In the genomic region with DNA sequence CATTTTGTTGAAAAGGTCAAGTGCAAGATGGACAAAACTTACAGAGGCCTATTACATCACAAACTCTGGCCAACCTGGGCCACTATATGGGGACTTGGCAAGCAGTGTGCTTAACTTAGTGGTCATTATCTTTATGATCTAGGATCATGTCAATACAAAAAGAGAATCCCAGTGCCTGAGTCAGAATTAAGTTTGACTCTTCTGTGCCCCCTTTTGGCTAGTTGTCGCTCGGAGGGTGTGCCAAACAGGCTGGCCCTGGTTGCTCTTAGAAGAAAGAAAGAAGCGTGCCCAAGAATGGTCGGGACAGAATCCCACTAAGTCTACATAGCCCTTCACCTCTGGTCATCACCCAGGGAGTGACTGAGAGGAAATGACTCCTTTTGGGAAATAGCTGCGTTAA, we compare ENCODE assay signal across 12 cellular contexts.
DNase-seq lines count a peak whose midpoint lies in the region; ATAC-seq and TF ChIP-seq lines count a peak whose summit lies in the region.
"Had no signal": no experiment of that assay in that cellular context is flagged by ENCODE, and none has a peak within 500 bp of the region (broad histone marks: within the 10 kb centered on the region; RNA-seq: fewer than 3 reads in every experiment).

No MANE protein-coding gene starts in this region.

- TF ChIP-seq CTCF in WERI-Rb-1 (IDR thresholded peaks at IDR 0.05; ENCODE audit: low read depth, low read length): peak; percentile 34; the same call in 1 of the 2 replicates
- peak; percentile 28 for TF ChIP-seq CTCF in epithelial cell of esophagus (IDR thresholded peaks at IDR 0.05; ENCODE audit: insufficient read depth, low read depth, low read length, missing control alignments)
- TF ChIP-seq CTCF in transverse colon (IDR thresholded peaks at IDR 0.05): peak in 1 of 5 experiments; percentile 12
- TF ChIP-seq CTCF in dorsolateral prefrontal cortex (IDR thresholded peaks at IDR 0.05 in 54 of 56, conservative IDR thresholded peaks at IDR 0.05 in 2 of 56; ENCODE audit: low read depth in 1 of 56, partially characterized antibody in 56 of 56): peak in 5 of 56 donors; percentile 11 to 27 (median 19)

- in situ Hi-C loops in transverse colon (cut with MboI; ENCODE audit: low pct_ligation_motif_present in 1 of 4, low pct_unique_long_range_greater_than_20kb in 1 of 4, low sequenced_read_pairs in 3 of 4): loop anchor here in 1 of 4 donors (25.0 kb wide), 1 partner anchor 666 kb away; no protein-coding TSS in a partner anchor

- WGBS in transverse colon (ENCODE audit: low coverage in 1 of 2), 2 donors: 67% methylated on average over 5 of the region's 5 CpGs; no CpG with 5 or more reads in 1 of the 2 donors

- TF ChIP-seq EP300 in transverse colon (IDR thresholded peaks at IDR 0.05; ENCODE audit: low read depth): no peak

- H3K9me3 ChIP-seq in WERI-Rb-1 (ENCODE audit: severe bottlenecking) (no peaks in the 10 kb centered on the region), transverse colon (no peaks in the 10 kb centered on the region)

- H3K27me3 ChIP-seq in WERI-Rb-1 (ENCODE audit: insufficient read depth, low read depth, severe bottlenecking): no peaks in the 10 kb centered on the region
- no peaks in the 10 kb centered on the region for H3K27me3 ChIP-seq in transverse colon
- no peaks in the 10 kb centered on the region for H3K27me3 ChIP-seq in dorsolateral prefrontal cortex

- ATAC-seq in HG03457 (IDR thresholded peaks at IDR 0.05; ENCODE audit: unreplicated experiment): no peak
- ATAC-seq: activated T-helper 17 cell treated with anti-CD3 and anti-CD28 coated beads, Interleukin-2, amount 50 U/mL, for 72 hours had no signal

- TF ChIP-seq POLR2A in transverse colon (IDR thresholded peaks at IDR 0.05): no peak

- no peak overlapping the region for H3K4me3 ChIP-seq in WERI-Rb-1 (ENCODE audit: low read depth, low read length)
- no peak overlapping the region for H3K4me3 ChIP-seq in epithelial cell of esophagus (ENCODE audit: low read length)
- H3K4me3 ChIP-seq in transverse colon: no peak overlapping the region
- H3K4me3 ChIP-seq in dorsolateral prefrontal cortex: no peak overlapping the region
- H3K4me3 ChIP-seq: skin epidermis had no signal

- peaks cover 0 to 6% (median 0%) of the 10 kb centered on the region in 4 donors for H3K4me1 ChIP-seq in transverse colon

- H3K36me3 ChIP-seq in WERI-Rb-1 (no peaks in the 10 kb centered on the region), transverse colon (no peaks in the 10 kb centered on the region)

- intact Hi-C loops in transverse colon (cut with DNase I; ENCODE audit: low total_unique reads) (no loop called here), dorsolateral prefrontal cortex (cut with DNase I) (no loop called here)

- H3K27ac ChIP-seq in WERI-Rb-1: no peak overlapping the region
- H3K27ac ChIP-seq in transverse colon: no peak overlapping the region
- no peak overlapping the region for H3K27ac ChIP-seq in dorsolateral prefrontal cortex
- H3K27ac ChIP-seq: skin epidermis had no signal

- DNase-seq in activated gamma-delta T cell treated with Interleukin-2 at 50 U/mL for 16 hours: peak; percentile 22
- DNase-seq in activated gamma-delta T cell (lab: John Stamatoyannopoulos, UW): no peak
- DNase-seq in WERI-Rb-1: peak; percentile 45
- DNase-seq in epithelial cell of esophagus (ENCODE audit: low read depth): peak; percentile 37
- peak; percentile 13 for DNase-seq in transverse colon
- no peak for DNase-seq in dorsolateral prefrontal cortex
- no peak for DNase-seq in glomerular visceral epithelial cell (ENCODE audit: extremely low spot score)
- DNase-seq: foreskin melanocyte, NCI-H1436 treated with DMSO at 0.1 percent for 48 hours had no signal

Comparison
In these comparisons a context has a peak if more than half of its experiments do, and no peak if none do; other contexts are left out.
1. DNase-seq: peak in activated gamma-delta T cell treated with Interleukin-2 at 50 U/mL for 16 hours (single experiment), WERI-Rb-1 (single experiment), epithelial cell of esophagus (single experiment) and transverse colon (single experiment); none in activated gamma-delta T cell (single experiment), dorsolateral prefrontal cortex (0 of 10) and glomerular visceral epithelial cell (single experiment).